14 cellular contexts compared by ENCODE assay signal in the genomic region with DNA sequence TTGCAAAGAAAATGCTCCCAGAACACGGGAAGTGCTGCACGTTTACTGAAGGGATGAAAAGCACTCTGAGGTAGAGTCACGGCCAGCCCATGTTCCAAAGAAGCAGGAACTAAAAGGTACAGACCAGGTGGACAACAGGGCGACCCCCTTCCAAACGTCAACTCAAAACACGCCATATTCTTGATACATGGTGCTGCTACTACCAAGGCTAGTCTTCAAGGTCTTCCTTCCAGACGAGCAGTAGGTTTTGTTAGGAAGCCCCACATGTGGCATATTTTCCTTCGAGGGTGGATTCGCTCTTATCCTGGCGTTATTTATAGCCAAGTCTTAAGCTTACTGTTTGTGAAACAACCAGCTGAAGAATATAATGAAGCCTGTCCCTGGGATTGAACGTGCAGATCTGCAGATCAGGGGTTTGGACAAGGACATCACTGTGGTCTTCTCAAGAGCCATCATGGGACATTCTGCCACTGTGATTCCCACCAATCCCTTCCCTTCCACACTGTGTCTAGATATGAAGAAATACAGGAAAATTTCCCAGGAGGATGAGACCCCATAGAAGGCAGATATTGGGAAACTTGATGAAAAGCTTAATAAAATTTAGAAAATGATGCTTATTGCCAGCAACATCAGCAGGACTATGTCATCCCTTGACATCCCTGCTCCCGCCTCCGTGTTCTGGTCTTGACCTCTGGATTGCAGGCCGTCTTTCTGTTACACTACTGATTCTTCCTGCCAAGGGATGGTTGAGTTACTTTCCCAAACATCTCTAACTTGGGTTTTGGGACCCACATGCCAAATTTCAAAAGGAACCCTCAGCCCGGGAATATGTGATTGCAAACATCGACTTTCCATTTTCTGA.
"Had no signal": no experiment of that assay in that cellular context is flagged by ENCODE, and none has a peak within 500 bp of the region (broad histone marks: within the 10 kb centered on the region; RNA-seq: fewer than 3 reads in every experiment).

No MANE protein-coding gene starts in this region.

- H3K4me3 ChIP-seq: skin epidermis, tibial artery had no signal

- H3K27me3 Mint-ChIP-seq: activated CD4-positive, alpha-beta T cell treated with anti-CD3 and anti-CD28 coated beads for 36 hours; activated CD8-positive, alpha-beta T cell treated with anti-CD3 and anti-CD28 coated beads for 36 hours; activated naive CD8-positive, alpha-beta T cell treated with anti-CD3 and anti-CD28 coated beads, Interleukin-2, amount 50 U/mL, for 24 hours; T-cell had no signal

- H3K27ac ChIP-seq: skin epidermis, tibial artery, WERI-Rb-1 had no signal

- H3K27me3 ChIP-seq: tibial artery had no signal

- H3K9me3 Mint-ChIP-seq: activated CD8-positive, alpha-beta T cell treated with anti-CD3 and anti-CD28 coated beads for 36 hours had no signal

- DNase-seq: activated CD4-positive, alpha-beta T cell treated with anti-CD3 and anti-CD28 coated beads for 36 hours; activated CD8-positive, alpha-beta memory T cell treated with anti-CD3 and anti-CD28 coated beads, Interleukin-2, amount 50 U/mL, for 48 hours; activated CD8-positive, alpha-beta T cell treated with anti-CD3 and anti-CD28 coated beads for 36 hours; activated naive CD4-positive, alpha-beta T cell treated with Interleukin-2 at 50 U/mL for 16 hours; activated naive CD8-positive, alpha-beta T cell treated with anti-CD3 and anti-CD28 coated beads, Interleukin-2, amount 50 U/mL, for 24 hours; caudate nucleus; islet precursor cell; naive thymus-derived CD8-positive, alpha-beta T cell; T-cell; WERI-Rb-1 had no signal

- ATAC-seq: activated CD4-positive, alpha-beta T cell treated with anti-CD3 and anti-CD28 coated beads for 36 hours; activated CD8-positive, alpha-beta T cell treated with anti-CD3 and anti-CD28 coated beads for 36 hours; activated naive CD8-positive, alpha-beta T cell treated with anti-CD3 and anti-CD28 coated beads, Interleukin-2, amount 50 U/mL, for 24 hours; naive thymus-derived CD8-positive, alpha-beta T cell; stimulated activated effector memory CD8-positive, alpha-beta T cell treated with anti-CD3 and anti-CD28 coated beads, Interleukin-12 subunit alpha, Interleukin-12 subunit beta, amount 100 ng/mL, for 72 hours; T-cell had no signal

- H3K27ac Mint-ChIP-seq: activated CD4-positive, alpha-beta T cell treated with anti-CD3 and anti-CD28 coated beads for 36 hours; activated CD8-positive, alpha-beta T cell treated with anti-CD3 and anti-CD28 coated beads for 36 hours; activated naive CD8-positive, alpha-beta T cell treated with anti-CD3 and anti-CD28 coated beads, Interleukin-2, amount 50 U/mL, for 24 hours; dendritic cell treated with granulocyte-macrophage colony-stimulating factor and Interleukin-4, amounts not matched to agents 40 ng/mL and 50 ng/mL, for 4 days; naive thymus-derived CD8-positive, alpha-beta T cell; stimulated activated effector memory CD8-positive, alpha-beta T cell treated with anti-CD3 and anti-CD28 coated beads, Interleukin-12 subunit alpha, Interleukin-12 subunit beta, amount 100 ng/mL, for 72 hours; T-cell had no signal

- H3K4me3 Mint-ChIP-seq: activated CD4-positive, alpha-beta T cell treated with anti-CD3 and anti-CD28 coated beads for 36 hours; activated CD8-positive, alpha-beta T cell treated with anti-CD3 and anti-CD28 coated beads for 36 hours; activated naive CD8-positive, alpha-beta T cell treated with anti-CD3 and anti-CD28 coated beads, Interleukin-2, amount 50 U/mL, for 24 hours; dendritic cell treated with granulocyte-macrophage colony-stimulating factor and Interleukin-4, amounts not matched to agents 40 ng/mL and 50 ng/mL, for 4 days; naive thymus-derived CD8-positive, alpha-beta T cell; stimulated activated effector memory CD8-positive, alpha-beta T cell treated with anti-CD3 and anti-CD28 coated beads, Interleukin-12 subunit alpha, Interleukin-12 subunit beta, amount 100 ng/mL, for 72 hours; T-cell had no signal

- H3K4me1 Mint-ChIP-seq: activated CD4-positive, alpha-beta T cell treated with anti-CD3 and anti-CD28 coated beads for 36 hours; activated naive CD8-positive, alpha-beta T cell treated with anti-CD3 and anti-CD28 coated beads, Interleukin-2, amount 50 U/mL, for 24 hours; naive thymus-derived CD8-positive, alpha-beta T cell; stimulated activated effector memory CD8-positive, alpha-beta T cell treated with anti-CD3 and anti-CD28 coated beads, Interleukin-12 subunit alpha, Interleukin-12 subunit beta, amount 100 ng/mL, for 72 hours; T-cell had no signal

- H3K36me3 ChIP-seq: tibial artery, WERI-Rb-1 had no signal

- H3K36me3 Mint-ChIP-seq: stimulated activated effector memory CD8-positive, alpha-beta T cell treated with anti-CD3 and anti-CD28 coated beads, Interleukin-12 subunit alpha, Interleukin-12 subunit beta, amount 100 ng/mL, for 72 hours; T-cell had no signal
